In genomic region chr2:16471031-16471430, GRCh38 we compare ENCODE assay signal across 37 cellular contexts.
"Had no signal": no experiment of that assay in that cellular context is flagged by ENCODE, and none has a peak within 500 bp of the region (broad histone marks: within the 10 kb centered on the region; RNA-seq: fewer than 3 reads in every experiment).

No MANE protein-coding gene starts in this region.

- H3K4me1 Mint-ChIP-seq: activated CD4-positive, alpha-beta memory T cell treated with anti-CD3 and anti-CD28 coated beads, Interleukin-2, amount 10 ng/mL, durations not matched to agents 7 days and 5 days; activated CD4-positive, alpha-beta T cell treated with anti-CD3 and anti-CD28 coated beads, Interleukin-2, amount 10 ng/mL, durations not matched to agents 7 days and 5 days; activated CD8-positive, alpha-beta memory T cell treated with anti-CD3 and anti-CD28 coated beads, Interleukin-2, amount 10 ng/mL, durations not matched to agents 7 days and 5 days; activated naive CD4-positive, alpha-beta T cell treated with anti-CD3 and anti-CD28 coated beads, Interleukin-2, amount 10 ng/mL, durations not matched to agents 7 days and 5 days; activated naive CD4-positive, alpha-beta T cell treated with anti-CD3 and anti-CD28 coated beads, Interleukin-2, amount 50 U/mL, for 24 hours; activated naive CD8-positive, alpha-beta T cell treated with anti-CD3 and anti-CD28 coated beads, Interleukin-2, amount 10 ng/mL, durations not matched to agents 7 days and 5 days; activated naive CD8-positive, alpha-beta T cell treated with anti-CD3 and anti-CD28 coated beads, Interleukin-2, amount 50 U/mL, for 24 hours; brain; central memory CD8-positive, alpha-beta T cell; WTC11 had no signal

- ATAC-seq: activated CD4-positive, alpha-beta T cell treated with anti-CD3 and anti-CD28 coated beads for 36 hours; activated CD4-positive, CD25-positive, alpha-beta regulatory T cell treated with anti-CD3 and anti-CD28 coated beads, Interleukin-2, amount 50 U/mL, for 24 hours; activated CD8-positive, alpha-beta memory T cell treated with anti-CD3 and anti-CD28 coated beads, Interleukin-2, amount 10 ng/mL, durations not matched to agents 7 days and 5 days; activated CD8-positive, alpha-beta T cell treated with anti-CD3 and anti-CD28 coated beads, Interleukin-2, amount 10 ng/mL, durations not matched to agents 7 days and 5 days; activated naive CD8-positive, alpha-beta T cell treated with anti-CD3 and anti-CD28 coated beads, Interleukin-2, amount 50 U/mL, for 24 hours; WTC11 had no signal

- H3K9me3 ChIP-seq: ascending aorta had no signal

- H3K36me3 Mint-ChIP-seq: activated CD8-positive, alpha-beta memory T cell treated with anti-CD3 and anti-CD28 coated beads, Interleukin-2, amount 10 ng/mL, durations not matched to agents 7 days and 5 days; activated naive CD4-positive, alpha-beta T cell treated with anti-CD3 and anti-CD28 coated beads, Interleukin-2, amount 10 ng/mL, durations not matched to agents 7 days and 5 days; activated naive CD4-positive, alpha-beta T cell treated with anti-CD3 and anti-CD28 coated beads, Interleukin-2, amount 50 U/mL, for 24 hours; activated naive CD8-positive, alpha-beta T cell; activated naive CD8-positive, alpha-beta T cell treated with anti-CD3 and anti-CD28 coated beads, Interleukin-2, amount 10 ng/mL, durations not matched to agents 7 days and 5 days; brain; WTC11 had no signal

- H3K4me1 ChIP-seq: ascending aorta had no signal

- DNase-seq: activated CD4-positive, alpha-beta memory T cell treated with anti-CD3 and anti-CD28 coated beads, Interleukin-2, amount 10 ng/mL, durations not matched to agents 7 days and 5 days; activated CD4-positive, alpha-beta T cell treated with anti-CD3 and anti-CD28 coated beads for 1 hour; activated CD4-positive, alpha-beta T cell treated with anti-CD3 and anti-CD28 coated beads for 36 hours; activated CD4-positive, alpha-beta T cell treated with anti-CD3 and anti-CD28 coated beads for 48 hours; activated CD4-positive, alpha-beta T cell treated with anti-CD3 and anti-CD28 coated beads, Interleukin-2, amount 10 ng/mL, durations not matched to agents 7 days and 5 days; activated CD4-positive, alpha-beta T cell treated with anti-CD3 and anti-CD28 coated beads, Interleukin-2, amount 50 U/mL, for 48 hours; activated CD4-positive, CD25-positive, alpha-beta regulatory T cell; activated CD8-positive, alpha-beta memory T cell treated with anti-CD3 and anti-CD28 coated beads for 24 hours; activated CD8-positive, alpha-beta memory T cell treated with anti-CD3 and anti-CD28 coated beads, Interleukin-2, amount 10 ng/mL, durations not matched to agents 7 days and 5 days; activated CD8-positive, alpha-beta memory T cell treated with anti-CD3 and anti-CD28 coated beads, Interleukin-2, amount 50 U/mL, for 48 hours; activated CD8-positive, alpha-beta T cell treated with anti-CD3 and anti-CD28 coated beads, Interleukin-2, amount 10 ng/mL, durations not matched to agents 7 days and 5 days; activated effector memory CD4-positive, alpha-beta T cell treated with Interleukin-2 at 50 U/mL for 16 hours; activated gamma-delta T cell; activated naive CD4-positive, alpha-beta T cell treated with anti-CD3 and anti-CD28 coated beads, Interleukin-2, amount 10 ng/mL, durations not matched to agents 7 days and 5 days; activated naive CD4-positive, alpha-beta T cell treated with Interleukin-2 at 50 U/mL for 16 hours; activated naive CD8-positive, alpha-beta T cell treated with anti-CD3 and anti-CD28 coated beads, Interleukin-2, amount 10 ng/mL, durations not matched to agents 7 days and 5 days; activated naive CD8-positive, alpha-beta T cell treated with anti-CD3 and anti-CD28 coated beads, Interleukin-2, amount 50 U/mL, for 24 hours; activated T-cell treated with anti-CD3 and anti-CD28 coated beads, Interleukin-2, amount 50 U/mL, for 24 hours; activated T-cell treated with anti-CD3 and anti-CD28 coated beads, Interleukin-2, amount 50 U/mL, for 48 hours; amygdala; anterior cingulate cortex; SW 1271; T-helper 1 cell; T-helper 2 cell; T-helper 9 cell; WERI-Rb-1 had no signal

- H3K4me3 Mint-ChIP-seq: activated CD4-positive, alpha-beta memory T cell treated with anti-CD3 and anti-CD28 coated beads, Interleukin-2, amount 10 ng/mL, durations not matched to agents 7 days and 5 days; activated CD4-positive, alpha-beta T cell treated with anti-CD3 and anti-CD28 coated beads for 36 hours; activated CD4-positive, alpha-beta T cell treated with anti-CD3 and anti-CD28 coated beads, Interleukin-2, amount 10 ng/mL, durations not matched to agents 7 days and 5 days; activated CD8-positive, alpha-beta memory T cell treated with anti-CD3 and anti-CD28 coated beads, Interleukin-2, amount 10 ng/mL, durations not matched to agents 7 days and 5 days; activated CD8-positive, alpha-beta T cell treated with anti-CD3 and anti-CD28 coated beads, Interleukin-2, amount 10 ng/mL, durations not matched to agents 7 days and 5 days; activated naive CD4-positive, alpha-beta T cell treated with anti-CD3 and anti-CD28 coated beads, Interleukin-2, amount 10 ng/mL, durations not matched to agents 7 days and 5 days; activated naive CD4-positive, alpha-beta T cell treated with anti-CD3 and anti-CD28 coated beads, Interleukin-2, amount 50 U/mL, for 24 hours; activated naive CD8-positive, alpha-beta T cell; activated naive CD8-positive, alpha-beta T cell treated with anti-CD3 and anti-CD28 coated beads, Interleukin-2, amount 10 ng/mL, durations not matched to agents 7 days and 5 days; activated naive CD8-positive, alpha-beta T cell treated with anti-CD3 and anti-CD28 coated beads, Interleukin-2, amount 50 U/mL, for 24 hours; activated T-cell treated with anti-CD3 and anti-CD28 coated beads, Interleukin-2, amount 50 U/mL, for 24 hours; brain; central memory CD8-positive, alpha-beta T cell; T-helper 1 cell treated with Interleukin-12 subunit alpha and Interleukin-12 subunit beta and Interleukin-4 antibody, amounts not matched to agents 30 μg/mL and 1 μg/mL, for 36 hours; T-helper 2 cell treated with Interferon-gamma antibody and Interleukin-4, amounts not matched to agents 5 μg/mL and 100 μg/mL, for 36 hours; WTC11 had no signal

- H3K4me3 ChIP-seq: ascending aorta, cardiac muscle cell had no signal

- H3K36me3 ChIP-seq: ascending aorta, cardiac muscle cell, WERI-Rb-1 had no signal

- H3K27me3 Mint-ChIP-seq: activated CD4-positive, alpha-beta memory T cell treated with anti-CD3 and anti-CD28 coated beads, Interleukin-2, amount 10 ng/mL, durations not matched to agents 7 days and 5 days; activated CD4-positive, alpha-beta T cell treated with anti-CD3 and anti-CD28 coated beads, Interleukin-2, amount 10 ng/mL, durations not matched to agents 7 days and 5 days; activated CD8-positive, alpha-beta memory T cell treated with anti-CD3 and anti-CD28 coated beads, Interleukin-2, amount 10 ng/mL, durations not matched to agents 7 days and 5 days; activated naive CD4-positive, alpha-beta T cell treated with anti-CD3 and anti-CD28 coated beads, Interleukin-2, amount 10 ng/mL, durations not matched to agents 7 days and 5 days; activated naive CD4-positive, alpha-beta T cell treated with anti-CD3 and anti-CD28 coated beads, Interleukin-2, amount 50 U/mL, for 24 hours; activated naive CD8-positive, alpha-beta T cell; activated naive CD8-positive, alpha-beta T cell treated with anti-CD3 and anti-CD28 coated beads, Interleukin-2, amount 10 ng/mL, durations not matched to agents 7 days and 5 days; activated naive CD8-positive, alpha-beta T cell treated with anti-CD3 and anti-CD28 coated beads, Interleukin-2, amount 50 U/mL, for 24 hours; brain; central memory CD8-positive, alpha-beta T cell had no signal

- H3K9me3 Mint-ChIP-seq: activated CD4-positive, alpha-beta memory T cell treated with anti-CD3 and anti-CD28 coated beads, Interleukin-2, amount 10 ng/mL, durations not matched to agents 7 days and 5 days; activated CD4-positive, alpha-beta T cell treated with anti-CD3 and anti-CD28 coated beads, Interleukin-2, amount 10 ng/mL, durations not matched to agents 7 days and 5 days; activated naive CD4-positive, alpha-beta T cell treated with anti-CD3 and anti-CD28 coated beads, Interleukin-2, amount 10 ng/mL, durations not matched to agents 7 days and 5 days; activated naive CD4-positive, alpha-beta T cell treated with anti-CD3 and anti-CD28 coated beads, Interleukin-2, amount 50 U/mL, for 24 hours; activated naive CD8-positive, alpha-beta T cell treated with anti-CD3 and anti-CD28 coated beads, Interleukin-2, amount 10 ng/mL, durations not matched to agents 7 days and 5 days; activated naive CD8-positive, alpha-beta T cell treated with anti-CD3 and anti-CD28 coated beads, Interleukin-2, amount 50 U/mL, for 24 hours; activated T-cell treated with anti-CD3 and anti-CD28 coated beads, Interleukin-2, amount 50 U/mL, for 24 hours; activated T-helper 2 cell treated with anti-CD3 and anti-CD28 coated beads, Interferon-gamma antibody, Interleukin-2, Interleukin-4, amounts not matched to agents 10 μg/mL and 5 μg/mL and 100 μg/mL, durations not matched to agents 14 hours and 24 hours and 36 hours; central memory CD8-positive, alpha-beta T cell; T-helper 1 cell treated with Interleukin-12 subunit alpha and Interleukin-12 subunit beta and Interleukin-4 antibody, amounts not matched to agents 30 μg/mL and 1 μg/mL, for 36 hours; T-helper 2 cell treated with Interferon-gamma antibody and Interleukin-4, amounts not matched to agents 5 μg/mL and 100 μg/mL, for 36 hours; WTC11 had no signal

- H3K27me3 ChIP-seq: ascending aorta, cardiac muscle cell had no signal

- H3K27ac Mint-ChIP-seq: activated CD4-positive, alpha-beta memory T cell treated with anti-CD3 and anti-CD28 coated beads, Interleukin-2, amount 10 ng/mL, durations not matched to agents 7 days and 5 days; activated CD4-positive, alpha-beta T cell treated with anti-CD3 and anti-CD28 coated beads for 36 hours; activated CD4-positive, alpha-beta T cell treated with anti-CD3 and anti-CD28 coated beads, Interleukin-2, amount 10 ng/mL, durations not matched to agents 7 days and 5 days; activated CD8-positive, alpha-beta memory T cell treated with anti-CD3 and anti-CD28 coated beads, Interleukin-2, amount 10 ng/mL, durations not matched to agents 7 days and 5 days; activated CD8-positive, alpha-beta T cell treated with anti-CD3 and anti-CD28 coated beads, Interleukin-2, amount 10 ng/mL, durations not matched to agents 7 days and 5 days; activated naive CD4-positive, alpha-beta T cell treated with anti-CD3 and anti-CD28 coated beads, Interleukin-2, amount 10 ng/mL, durations not matched to agents 7 days and 5 days; activated naive CD4-positive, alpha-beta T cell treated with anti-CD3 and anti-CD28 coated beads, Interleukin-2, amount 50 U/mL, for 24 hours; activated naive CD8-positive, alpha-beta T cell; activated naive CD8-positive, alpha-beta T cell treated with anti-CD3 and anti-CD28 coated beads, Interleukin-2, amount 10 ng/mL, durations not matched to agents 7 days and 5 days; activated naive CD8-positive, alpha-beta T cell treated with anti-CD3 and anti-CD28 coated beads, Interleukin-2, amount 50 U/mL, for 24 hours; activated T-cell treated with anti-CD3 and anti-CD28 coated beads, Interleukin-2, amount 50 U/mL, for 24 hours; activated T-helper 2 cell treated with anti-CD3 and anti-CD28 coated beads, Interferon-gamma antibody, Interleukin-2, Interleukin-4, amounts not matched to agents 10 μg/mL and 5 μg/mL and 100 μg/mL, durations not matched to agents 14 hours and 24 hours and 36 hours; brain; T-helper 1 cell treated with Interleukin-12 subunit alpha and Interleukin-12 subunit beta and Interleukin-4 antibody, amounts not matched to agents 30 μg/mL and 1 μg/mL, for 36 hours; T-helper 2 cell treated with Interferon-gamma antibody and Interleukin-4, amounts not matched to agents 5 μg/mL and 100 μg/mL, for 36 hours; WTC11 had no signal

- H3K27ac ChIP-seq: ascending aorta, cardiac muscle cell, WERI-Rb-1 had no signal
